ENCODE assay signal across 11 cellular contexts in genomic region chr20:10239954-10240353, GRCh38. TPM values are rescaled to one million over a fixed set of nuclear protein-coding genes. Genes with fewer than 3 reads are reported as not detected.
DNase-seq lines count a peak whose midpoint lies in the region; ATAC-seq, FAIRE-seq and TF ChIP-seq lines count a peak whose summit lies in the region.
"Had no signal": no experiment of that assay in that cellular context is flagged by ENCODE, and none has a peak within 500 bp of the region (broad histone marks: within the 10 kb centered on the region; RNA-seq: fewer than 3 reads in every experiment).

No MANE protein-coding gene starts in this region.

- no peak overlapping the region for H3K4me3 ChIP-seq in A549
- no peak overlapping the region for H3K4me3 ChIP-seq in fibroblast of villous mesenchyme (ENCODE audit: low read depth, low read length)

- H3K27ac ChIP-seq in A549: peak overlapping the region; percentile 72 to 81
- H3K27ac ChIP-seq: neutrophil had no signal

- DNase-seq in A549 (ENCODE audit: low read depth in 1 of 2, low spot score in 1 of 2): peak; percentile 38 to 84
- peak; percentile 81 for DNase-seq in HPDE6-E6E7 (ENCODE audit: extremely low spot score)
- DNase-seq in OCI-M1 (lab: John Stamatoyannopoulos, UW): peak; percentile 17
- peak; percentile 11 for DNase-seq in fibroblast of villous mesenchyme (ENCODE audit: low read depth)
- DNase-seq in T-helper 9 cell: no peak
- DNase-seq in activated gamma-delta T cell (lab: John Stamatoyannopoulos, UW): no peak
- no peak for DNase-seq in NCI-H1694 treated with DMSO at 0.1 percent for 48 hours (lab: John Stamatoyannopoulos, UW)
- no peak for DNase-seq in cortex of kidney (lab: John Stamatoyannopoulos, UW)

- peaks cover 35% of the 10 kb centered on the region for H3K4me1 ChIP-seq in A549

- FAIRE-seq in A549 (lab: Jason Lieb, UNC): no peak
- FAIRE-seq: RCC 7860 had no signal

- WGBS in A549 (ENCODE audit: missing lambda C conversion rate): 50% methylated on average over 4 of the region's 4 CpGs

- H3K9me3 ChIP-seq in A549: no peaks in the 10 kb centered on the region
- H3K9me3 ChIP-seq: neutrophil had no signal

- no peak for TF ChIP-seq POLR2A in A549 (IDR thresholded peaks at IDR 0.05; ENCODE audit: low read length)

- peak overlapping the region; percentile 59 for H3K4me2 ChIP-seq in A549

- POLR2A ChIA-PET in A549 (lab: Yijun Ruan, JAX): interaction anchor here (1.2 to 1.3 kb wide), 3 partner anchors 9 to 173 kb away, joined by 3 to 4 read pairs (median 3); no protein-coding TSS in a partner anchor

- ATAC-seq in A549: peak; percentile 47

- no peak; a peak in 1 of 5 replicates for TF ChIP-seq RAD21 in A549 (conservative IDR thresholded peaks at IDR 0.05 in 1 of 2, IDR thresholded peaks at IDR 0.05 in 1 of 2)

- TF ChIP-seq EP300 in A549 (IDR thresholded peaks at IDR 0.05): no peak

- CTCF ChIA-PET in A549 (lab: Yijun Ruan, JAX): interaction anchor here (1.9 to 2.8 kb wide), 3 partner anchors 14 to 262 kb away, joined by 5 to 12 read pairs (median 7); no protein-coding TSS in a partner anchor

- TF ChIP-seq CTCF in A549 (IDR thresholded peaks at IDR 0.05) (no peak), fibroblast of villous mesenchyme (IDR thresholded peaks at IDR 0.05; ENCODE audit: insufficient read depth, low read depth, low read length) (no peak)

TF ChIP-seq in A549, 52 proteins besides CTCF, POLR2A, EP300 and RAD21:
- TF ChIP-seq CEBPB (IDR thresholded peaks at IDR 0.05) (peak; percentile 31 to 39; a peak in 2 of 4 replicates), TP53 (CRISPR knock-in tag; IDR thresholded peaks at IDR 0.05) (no peak), HOXA7 (CRISPR knock-in tag; IDR thresholded peaks at IDR 0.05) (0 out of 2 replicates have a peak, but pooled peaks have one; percentile 38), POLR2AphosphoS2 (conservative IDR thresholded peaks at IDR 0.05; ENCODE audit: low read length) (peak; percentile 58; the same call in 1 of the 2 replicates), CBX2 (IDR thresholded peaks at IDR 0.05; ENCODE audit: borderline replicate concordance, low read depth) (no peak), USF2 (IDR thresholded peaks at IDR 0.05) (peak; percentile 90)

RNA-seq across cellular contexts. Expression of gene SNAP25, which starts 21.3 kb away (rescaled TPM):
- 53.6 and 54.8 TPM in 2 replicates for polyA plus RNA-seq in A549 (2011; rRNA removed)
- polyA plus RNA-seq in A549 (2012; cell fraction: cytosol; rRNA removed): 23.2 and 27.1 TPM in 2 replicates
- 32.8 and 56.3 TPM in 2 replicates for polyA plus RNA-seq in A549 (2012; cell fraction: nucleus; rRNA removed)
- 32.8 to 39.6 TPM (median 33.2 TPM) in 3 replicates for polyA plus RNA-seq in A549 (2017; fragmentation: RNase III; extraction: RNeasy Plus Mini Kit Qiagen cat#74134 plus additional on column Dnase treatment)
- polyA minus RNA-seq in A549 (2011; rRNA and poly(A)+ RNA removed): 31.0 and 32.0 TPM in 2 replicates
- 2.9 and 8.6 TPM in 2 replicates for total RNA-seq in fibroblast of villous mesenchyme
- total RNA-seq: B cell had no signal

Comparison
In these comparisons a context has a peak if more than half of its experiments do, and no peak if none do; other contexts are left out.
1. DNase-seq: peak in A549 (2 of 2), HPDE6-E6E7 (single experiment), OCI-M1 (single experiment) and fibroblast of villous mesenchyme (single experiment); none in T-helper 9 cell (single experiment), activated gamma-delta T cell (single experiment), NCI-H1694 treated with DMSO at 0.1 percent for 48 hours (single experiment) and cortex of kidney (single experiment).